ENCODE assay signal across 35 cellular contexts in the genomic region with DNA sequence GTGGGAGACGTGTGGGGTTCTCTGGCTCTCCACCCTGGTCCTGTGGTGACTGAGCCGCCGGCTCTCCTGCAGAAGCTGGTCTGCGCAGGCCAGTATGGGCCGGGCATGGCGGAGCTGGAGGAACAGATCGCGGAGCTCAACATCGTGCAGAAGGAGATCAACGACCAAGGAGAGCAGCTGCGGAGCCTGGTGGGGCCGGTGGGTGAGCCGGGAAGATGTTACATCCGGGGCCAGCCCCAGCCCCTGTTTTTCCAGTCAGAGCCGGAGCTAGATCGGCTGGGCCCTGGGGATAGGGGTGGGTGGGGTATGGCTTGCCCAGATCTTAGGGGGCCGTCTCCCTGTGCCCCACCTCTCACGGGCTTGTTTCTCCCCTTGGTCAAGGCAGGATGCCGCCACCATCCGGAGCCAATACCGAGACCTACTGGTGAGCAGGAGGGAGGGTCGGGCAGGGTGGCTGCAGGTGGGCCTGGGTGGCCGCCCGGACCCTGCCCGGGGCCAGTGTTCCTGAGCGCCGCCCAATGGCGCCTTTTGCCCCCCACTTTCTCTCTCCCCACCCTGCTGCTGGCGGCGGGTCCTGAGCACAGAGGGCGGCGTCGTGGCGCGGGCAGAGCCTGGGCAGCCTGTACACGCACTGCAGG. TPM values are rescaled to one million over a fixed set of nuclear protein-coding genes. Genes with fewer than 3 reads are reported as not detected.
DNase-seq lines count a peak whose midpoint lies in the region; ATAC-seq and TF ChIP-seq lines count a peak whose summit lies in the region.
"Had no signal": no experiment of that assay in that cellular context is flagged by ENCODE, and none has a peak within 500 bp of the region (broad histone marks: within the 10 kb centered on the region; RNA-seq: fewer than 3 reads in every experiment).

No MANE protein-coding gene starts in this region.

- H3K4me1 Mint-ChIP-seq in H9 (peaks cover 4 to 11% of the 10 kb centered on the region in 2 experiments; a peak in 3 of 4 replicates), endodermal cell (no peaks in the 10 kb centered on the region)
- H3K4me1 Mint-ChIP-seq: activated naive CD8-positive, alpha-beta T cell treated with anti-CD3 and anti-CD28 coated beads, Interleukin-2, amount 10 ng/mL, durations not matched to agents 7 days and 5 days; nephron had no signal

- no peak overlapping the region for H3K56ac ChIP-seq in H9 (ENCODE audit: insufficient read length, low read depth, low read length)

- H3K9me3 ChIP-seq in BLaER1 (no peaks in the 10 kb centered on the region), H9 (ENCODE audit: control insufficient read depth, low read depth, low read length) (no peaks in the 10 kb centered on the region), endodermal cell (ENCODE audit: control insufficient read depth, low read length) (no peaks in the 10 kb centered on the region), Peyer's patch (no peaks in the 10 kb centered on the region)
- H3K9me3 ChIP-seq: ascending aorta, esophagus muscularis mucosa, heart left ventricle, thoracic aorta, uterus had no signal

- H3K27ac ChIP-seq in BLaER1 = no peak overlapping the region
- no peak overlapping the region for H3K27ac ChIP-seq in H9 (ENCODE audit: insufficient read length, low read depth, low read length)
- no peak overlapping the region for H3K27ac ChIP-seq in endodermal cell (ENCODE audit: low read depth, low read length)
- no peak overlapping the region for H3K27ac ChIP-seq in Peyer's patch
- H3K27ac ChIP-seq: ascending aorta, cardiac muscle cell, coronary artery, esophagus muscularis mucosa, heart left ventricle, KMS-11, thoracic aorta, uterus, VCaP had no signal

- H4K20me1 ChIP-seq in BLaER1 = no peaks in the 10 kb centered on the region
- no peaks in the 10 kb centered on the region for H4K20me1 ChIP-seq in H9 (ENCODE audit: control insufficient read depth, insufficient read depth, insufficient read length)

- no peak overlapping the region for H3K4ac ChIP-seq in H9 (ENCODE audit: low read depth, low read length)

- H3K79me1 ChIP-seq in H9 (ENCODE audit: insufficient read depth, low read depth, low read length, poor library complexity, severe bottlenecking) = no peaks in the 10 kb centered on the region

- no peaks in the 10 kb centered on the region for H3K23me2 ChIP-seq in H9 (ENCODE audit: insufficient read length, low read depth, low read length, poor library complexity, severe bottlenecking)

- H3K4me3 Mint-ChIP-seq in H9 = no peak overlapping the region; a peak in 1 of 5 replicates
- no peak overlapping the region for H3K4me3 Mint-ChIP-seq in endodermal cell
- H3K4me3 Mint-ChIP-seq: activated CD4-positive, alpha-beta T cell treated with anti-CD3 and anti-CD28 coated beads, Interleukin-2, amount 10 ng/mL, durations not matched to agents 7 days and 5 days; nephron had no signal

- peaks cover 17% of the 10 kb centered on the region for H3K4me1 ChIP-seq in BLaER1
- H3K4me1 ChIP-seq in H9 (ENCODE audit: insufficient read depth, low read length) = no peaks in the 10 kb centered on the region
- H3K4me1 ChIP-seq in endodermal cell (ENCODE audit: control insufficient read depth, insufficient read depth, low read length) = no peaks in the 10 kb centered on the region
- peaks cover 0 to 8% (median 4%) of the 10 kb centered on the region in 4 donors for H3K4me1 ChIP-seq in Peyer's patch
- H3K4me1 ChIP-seq: ascending aorta had no signal

- intact Hi-C loops in sciatic nerve (cut with DNase I) = no loop called here

- H3K36me3 Mint-ChIP-seq in H9 (ENCODE audit: insufficient read depth in 1 of 3, low read depth in 3 of 3) = no peaks in the 10 kb centered on the region
- H3K36me3 Mint-ChIP-seq in endodermal cell (ENCODE audit: low read depth) = no peaks in the 10 kb centered on the region
- H3K36me3 Mint-ChIP-seq: activated naive CD8-positive, alpha-beta T cell treated with anti-CD3 and anti-CD28 coated beads, Interleukin-2, amount 10 ng/mL, durations not matched to agents 7 days and 5 days; CD4-positive, alpha-beta memory T cell had no signal

- no peak overlapping the region for H4K5ac ChIP-seq in H9 (ENCODE audit: insufficient read length, low read depth, low read length)

- no peak overlapping the region for H2BK5ac ChIP-seq in H9 (ENCODE audit: insufficient read length, low read length)

- no CpG with 5 or more reads among the region's 36 CpGs for WGBS in H9 (ENCODE audit: extremely low coverage, insufficient read length, low lambda C conversion rate)
- WGBS in endodermal cell (ENCODE audit: insufficient coverage in 1 of 2, insufficient read length in 1 of 2), 2 experiments = 94 to 95% methylated on average over 17 to 36 of the region's 36 CpGs

- H3K27ac Mint-ChIP-seq in H9 (no peak overlapping the region; a peak in 1 of 7 replicates), endodermal cell (no peak overlapping the region)
- H3K27ac Mint-ChIP-seq: activated CD4-positive, alpha-beta T cell treated with anti-CD3 and anti-CD28 coated beads, Interleukin-2, amount 10 ng/mL, durations not matched to agents 7 days and 5 days; activated naive CD8-positive, alpha-beta T cell treated with anti-CD3 and anti-CD28 coated beads, Interleukin-2, amount 10 ng/mL, durations not matched to agents 7 days and 5 days; nephron; stimulated activated naive CD8-positive, alpha-beta T cell treated with anti-CD3 and anti-CD28 coated beads, Interleukin-15, amount 100 ng/mL, for 72 hours had no signal

- H4K8ac ChIP-seq in H9 (replicated peaks; ENCODE audit: insufficient read length, low read depth, low read length) = no peak overlapping the region

- TF ChIP-seq POLR2A in Peyer's patch (IDR thresholded peaks at IDR 0.05) = no peak

- no peak overlapping the region for H2BK12ac ChIP-seq in H9 (ENCODE audit: insufficient read length, low read depth, low read length)

- H3K14ac ChIP-seq in H9 (ENCODE audit: insufficient read depth, low read length) = peak overlapping the region; percentile 80; the same call in 1 of the 2 replicates

- H3K27me3 Mint-ChIP-seq in H9 (ENCODE audit: low read depth) (peaks cover 13% of the 10 kb centered on the region), endodermal cell (ENCODE audit: insufficient read depth) (peaks cover 12% of the 10 kb centered on the region)

- H3K36me3 ChIP-seq in BLaER1 (no peaks in the 10 kb centered on the region), endodermal cell (ENCODE audit: control insufficient read depth, insufficient read depth, low read length) (no peaks in the 10 kb centered on the region), Peyer's patch (no peaks in the 10 kb centered on the region)
- H3K36me3 ChIP-seq: ascending aorta, cardiac muscle cell, esophagus muscularis mucosa, heart left ventricle, thoracic aorta, uterus had no signal

- H3K9me3 Mint-ChIP-seq in H9 (no peaks in the 10 kb centered on the region), endodermal cell (no peaks in the 10 kb centered on the region)
- H3K9me3 Mint-ChIP-seq: activated CD4-positive, alpha-beta T cell treated with anti-CD3 and anti-CD28 coated beads, Interleukin-2, amount 10 ng/mL, durations not matched to agents 7 days and 5 days; activated naive CD8-positive, alpha-beta T cell treated with anti-CD3 and anti-CD28 coated beads, Interleukin-2, amount 10 ng/mL, durations not matched to agents 7 days and 5 days; CD4-positive, alpha-beta memory T cell; nephron; stimulated activated naive CD8-positive, alpha-beta T cell treated with anti-CD3 and anti-CD28 coated beads, Interleukin-15, amount 100 ng/mL, for 72 hours had no signal

- H3K4me3 ChIP-seq in BLaER1 (no peak overlapping the region), endodermal cell (ENCODE audit: low read length) (no peak overlapping the region), Peyer's patch (no peak overlapping the region)
- H3K4me3 ChIP-seq: ascending aorta, cardiac muscle cell, coronary artery, esophagus muscularis mucosa, heart left ventricle, thoracic aorta, uterus had no signal

- H3K9ac ChIP-seq in BLaER1 (no peak overlapping the region), H9 (ENCODE audit: extremely low read depth, insufficient read length, low read length) (no peak overlapping the region), endodermal cell (ENCODE audit: extremely low read depth, low read length, poor library complexity, severe bottlenecking) (no peak overlapping the region)
- H3K9ac ChIP-seq: KMS-11 had no signal

- H3K23ac ChIP-seq in H9 (ENCODE audit: insufficient read length, low read depth, low read length) = no peak overlapping the region

- DNase-seq in H9 (peak; percentile 44), endodermal cell (peak; percentile 55), sciatic nerve (ENCODE audit: low spot score) (peak; percentile 53), Peyer's patch (no peak), NOMO-1 treated with dmso at 0.1 percent for 144 hours (lab: John Stamatoyannopoulos, UW; ENCODE audit: unreplicated experiment) (no peak)
- DNase-seq in activated T-cell treated with anti-CD3 and anti-CD28 coated beads, Interleukin-2, amount 50 U/mL, for 48 hours = no peak
- DNase-seq in stimulated activated CD4-positive, alpha-beta T cell treated with anti-CD3 and anti-CD28 coated beads, Interleukin-2, amount 100 ng/mL, for 24 hours = no peak
- DNase-seq: activated CD4-positive, alpha-beta T cell treated with anti-CD3 and anti-CD28 coated beads, Interleukin-2, amount 10 ng/mL, durations not matched to agents 7 days and 5 days; activated gamma-delta T cell; AML-193; EL; HCEC 1CT; heart left ventricle; kidney glomerular epithelial cell; MM.1S; NCI-H1105 treated with DMSO at 0.1 percent for 48 hours; NCI-H187 treated with DMSO at 0.1 percent for 48 hours; NCI-H524 treated with DMSO at 0.1 percent for 48 hours; SIG-M5; small intestine; uterus had no signal

- no peak for TF ChIP-seq CTCF in H9 (conservative IDR thresholded peaks at IDR 0.05)
- no peak for TF ChIP-seq CTCF in endodermal cell (conservative IDR thresholded peaks at IDR 0.05)
- no peak for TF ChIP-seq CTCF in Peyer's patch (IDR thresholded peaks at IDR 0.05)

- no peak overlapping the region for H2BK120ac ChIP-seq in H9 (ENCODE audit: low read depth, low read length, poor library complexity, severe bottlenecking)

- no peak overlapping the region for H2AK5ac ChIP-seq in H9 (ENCODE audit: insufficient read length, low read length)

- no peak overlapping the region for H4K91ac ChIP-seq in H9 (ENCODE audit: insufficient read length, low read depth, low read length)

- no peak overlapping the region for H2BK20ac ChIP-seq in H9 (ENCODE audit: low read depth, low read length, poor library complexity, severe bottlenecking)

- H3K4me2 ChIP-seq in BLaER1 = peak overlapping the region; percentile 36; the same call in 1 of the 2 replicates
- no peak overlapping the region for H3K4me2 ChIP-seq in H9 (ENCODE audit: insufficient read depth, insufficient read length, low read length)
- H3K4me2 ChIP-seq: KMS-11 had no signal

- H3K18ac ChIP-seq in H9 (ENCODE audit: insufficient read length, low read depth, low read length) = no peak overlapping the region

- ATAC-seq in sciatic nerve = no peak

- H2BK15ac ChIP-seq in H9 (ENCODE audit: low read depth, low read length) = no peak overlapping the region

- H2AFZ ChIP-seq in H9 (ENCODE audit: low read length) = no peak overlapping the region

- H3K79me2 ChIP-seq in H9 (ENCODE audit: insufficient read depth, low read length) = no peaks in the 10 kb centered on the region

- H3K27me3 ChIP-seq in BLaER1 = peaks cover 17% of the 10 kb centered on the region
- H3K27me3 ChIP-seq in H9 (ENCODE audit: insufficient read depth, low read length) = no peaks in the 10 kb centered on the region
- no peaks in the 10 kb centered on the region for H3K27me3 ChIP-seq in endodermal cell (ENCODE audit: control insufficient read depth, insufficient read depth, low read length, poor library complexity, severe bottlenecking)
- peaks cover 0 to 9% of the 10 kb centered on the region in 2 donors for H3K27me3 ChIP-seq in Peyer's patch
- H3K27me3 ChIP-seq: ascending aorta, cardiac muscle cell, uterus had no signal

- no peak overlapping the region for H3T11ph ChIP-seq in H9 (ENCODE audit: low read length)

RNA-seq across cellular contexts. Expression of gene EVPLL, which starts 5.0 kb away (rescaled TPM):
- total RNA-seq in H9 (2021) (0.61 TPM in 1 of 2 replicates, not detected in the other), endodermal cell (not detected), sciatic nerve (not detected), Peyer's patch (under 1 TPM in 1 of 4 donors, not detected in 3; 0.67 TPM)
- polyA plus RNA-seq in endodermal cell (2013, experiment 1 of 2) = not detected
- not detected for polyA plus RNA-seq in endodermal cell (2013, experiment 2 of 2)
- total RNA-seq: A673; activated CD4-positive, alpha-beta T cell treated with anti-CD3 and anti-CD28 coated beads, Interleukin-2, amount 10 ng/mL, durations not matched to agents 7 days and 5 days; activated naive CD8-positive, alpha-beta T cell treated with anti-CD3 and anti-CD28 coated beads, Interleukin-2, amount 10 ng/mL, durations not matched to agents 7 days and 5 days; ascending aorta; cardiac muscle cell; CD4-positive, alpha-beta memory T cell; esophagus muscularis mucosa; heart left ventricle; osteocyte; thoracic aorta; uterus had no signal
- polyA plus RNA-seq: cardiac muscle cell; CD4-positive, alpha-beta memory T cell; heart left ventricle had no signal

RNA-seq across cellular contexts. Expression of gene SHMT1, which starts 19.2 kb away (rescaled TPM):
- total RNA-seq in H9 (2021) (41.8 and 42.8 TPM in 2 replicates), endodermal cell (10 to 100 TPM; 38.5 to 40.9 TPM), sciatic nerve (28.0 TPM), Peyer's patch (100 to 1,000 TPM in 3 of 4 donors, 10 to 100 TPM in 1; 75.9 to 128 (median 110) TPM)
- polyA plus RNA-seq in endodermal cell (2013, experiment 1 of 2) = 25.2 TPM
- 23.4 TPM for polyA plus RNA-seq in endodermal cell (2013, experiment 2 of 2)

Comparison
In these comparisons a context has a peak if more than half of its experiments do, and no peak if none do; other contexts are left out.
1. DNase-seq: peak in H9 (single experiment), endodermal cell (single experiment) and sciatic nerve (single experiment); none in Peyer's patch (0 of 3), activated T-cell treated with anti-CD3 and anti-CD28 coated beads, Interleukin-2, amount 50 U/mL, for 48 hours (0 of 2), stimulated activated CD4-positive, alpha-beta T cell treated with anti-CD3 and anti-CD28 coated beads, Interleukin-2, amount 100 ng/mL, for 24 hours (0 of 2) and NOMO-1 treated with dmso at 0.1 percent for 144 hours (single experiment).